10 cellular contexts compared by ENCODE assay signal in genomic region chr4:103008875-103009729, GRCh38. TPM values are rescaled to one million over a fixed set of nuclear protein-coding genes. Genes with fewer than 3 reads are reported as not detected.
DNase-seq lines count a peak whose midpoint lies in the region; ATAC-seq and TF ChIP-seq lines count a peak whose summit lies in the region.
"Had no signal": no experiment of that assay in that cellular context is flagged by ENCODE, and none has a peak within 500 bp of the region (broad histone marks: within the 10 kb centered on the region; RNA-seq: fewer than 3 reads in every experiment).

No MANE protein-coding gene starts in this region.

- DNase-seq in DMS53 (lab: John Stamatoyannopoulos, UW) (peak; percentile 70), NCI-H526 (lab: John Stamatoyannopoulos, UW) (peak; percentile 25 to 50), body of pancreas (peak in 1 of 4 donors; percentile 51), iPS-NIHi11 (ENCODE audit: low spot score) (peak; percentile 41)
- DNase-seq in activated CD4-positive, alpha-beta T cell treated with anti-CD3 and anti-CD28 coated beads, Interleukin-2, amount 50 U/mL, for 1 hour = no peak

- H3K36me3 Mint-ChIP-seq in stimulated activated memory B cell treated with anti-CD40 and anti-IgM and Interleukin-4, amounts not matched to agents 10 μg/mL and 1 μg/mL and 100 μg/mL, for 72 hours = peaks cover under 1% of the 10 kb centered on the region
- H3K36me3 Mint-ChIP-seq: activated naive CD4-positive, alpha-beta T cell treated with anti-CD3 and anti-CD28 coated beads, Interleukin-2, amount 50 U/mL, for 24 hours had no signal

- no peaks in the 10 kb centered on the region for H3K36me3 ChIP-seq in body of pancreas (replicated peaks in 1 of 2; ENCODE audit: insufficient read depth in 1 of 2, low read depth in 2 of 2)

- H3K27ac Mint-ChIP-seq in stimulated activated memory B cell treated with anti-CD40 and anti-IgM and Interleukin-4, amounts not matched to agents 10 μg/mL and 1 μg/mL and 100 μg/mL, for 72 hours = no peak overlapping the region
- H3K27ac Mint-ChIP-seq: activated naive CD4-positive, alpha-beta T cell treated with anti-CD3 and anti-CD28 coated beads, Interleukin-2, amount 50 U/mL, for 24 hours; stimulated activated naive CD8-positive, alpha-beta T cell treated with anti-CD3 and anti-CD28 coated beads, Interleukin-15, Interleukin-2, amounts not matched to agents 100 ng/mL and 50 ng/mL, for 24 hours had no signal

- peak; percentile 37 to 93 (median 87) for TF ChIP-seq CTCF in body of pancreas (IDR thresholded peaks at IDR 0.05)

- H3K27me3 Mint-ChIP-seq in stimulated activated memory B cell treated with anti-CD40 and anti-IgM and Interleukin-4, amounts not matched to agents 10 μg/mL and 1 μg/mL and 100 μg/mL, for 72 hours = no peaks in the 10 kb centered on the region
- H3K27me3 Mint-ChIP-seq: activated naive CD4-positive, alpha-beta T cell treated with anti-CD3 and anti-CD28 coated beads, Interleukin-2, amount 50 U/mL, for 24 hours; stimulated activated naive CD8-positive, alpha-beta T cell treated with anti-CD3 and anti-CD28 coated beads, Interleukin-15, Interleukin-2, amounts not matched to agents 100 ng/mL and 50 ng/mL, for 24 hours had no signal

- ATAC-seq in GM19025 (IDR thresholded peaks at IDR 0.05; ENCODE audit: low read depth, unreplicated experiment) (peak; percentile 72), HG03175 (IDR thresholded peaks at IDR 0.05; ENCODE audit: unreplicated experiment) (peak; percentile 87), body of pancreas (peak; percentile 59)
- peak; percentile 57 for ATAC-seq in stimulated activated memory B cell treated with anti-CD40 and anti-IgM and Interleukin-4, amounts not matched to agents 10 μg/mL and 1 μg/mL and 100 μg/mL, for 72 hours

- no peak overlapping the region for H3K27ac ChIP-seq in body of pancreas

- H3K9me3 Mint-ChIP-seq in stimulated activated memory B cell treated with anti-CD40 and anti-IgM and Interleukin-4, amounts not matched to agents 10 μg/mL and 1 μg/mL and 100 μg/mL, for 72 hours = no peaks in the 10 kb centered on the region
- H3K9me3 Mint-ChIP-seq: activated naive CD4-positive, alpha-beta T cell treated with anti-CD3 and anti-CD28 coated beads, Interleukin-2, amount 50 U/mL, for 24 hours; stimulated activated naive CD8-positive, alpha-beta T cell treated with anti-CD3 and anti-CD28 coated beads, Interleukin-15, Interleukin-2, amounts not matched to agents 100 ng/mL and 50 ng/mL, for 24 hours had no signal

- intact Hi-C loops in body of pancreas (cut with DNase I) = loop anchor here (5.0 to 10.0 kb wide), 2 partner anchors 397 to 554 kb away; no protein-coding TSS in a partner anchor

- peaks cover 25% of the 10 kb centered on the region for H3K4me1 ChIP-seq in body of pancreas

- no peak overlapping the region for H3K4me3 ChIP-seq in body of pancreas

- TF ChIP-seq POLR2A in body of pancreas (IDR thresholded peaks at IDR 0.05) = no peak

- no peaks in the 10 kb centered on the region for H3K9me3 ChIP-seq in body of pancreas

- H3K27me3 ChIP-seq in body of pancreas = no peaks in the 10 kb centered on the region

- H3K4me1 Mint-ChIP-seq in stimulated activated memory B cell treated with anti-CD40 and anti-IgM and Interleukin-4, amounts not matched to agents 10 μg/mL and 1 μg/mL and 100 μg/mL, for 72 hours = no peaks in the 10 kb centered on the region
- H3K4me1 Mint-ChIP-seq: activated naive CD4-positive, alpha-beta T cell treated with anti-CD3 and anti-CD28 coated beads, Interleukin-2, amount 50 U/mL, for 24 hours had no signal

- 59 to 60% methylated on average over 14 to 15 of the region's 15 CpGs for WGBS in body of pancreas, 2 donors

- H3K4me3 Mint-ChIP-seq in stimulated activated memory B cell treated with anti-CD40 and anti-IgM and Interleukin-4, amounts not matched to agents 10 μg/mL and 1 μg/mL and 100 μg/mL, for 72 hours = no peak overlapping the region
- H3K4me3 Mint-ChIP-seq: activated naive CD4-positive, alpha-beta T cell treated with anti-CD3 and anti-CD28 coated beads, Interleukin-2, amount 50 U/mL, for 24 hours; stimulated activated naive CD8-positive, alpha-beta T cell treated with anti-CD3 and anti-CD28 coated beads, Interleukin-15, Interleukin-2, amounts not matched to agents 100 ng/mL and 50 ng/mL, for 24 hours had no signal

RNA-seq across cellular contexts. Expression of gene SLC9B1, which starts 10.4 kb away (rescaled TPM):
- not detected for total RNA-seq in body of pancreas
